ENCODE assay signal across 1 cellular context in the genomic region with DNA sequence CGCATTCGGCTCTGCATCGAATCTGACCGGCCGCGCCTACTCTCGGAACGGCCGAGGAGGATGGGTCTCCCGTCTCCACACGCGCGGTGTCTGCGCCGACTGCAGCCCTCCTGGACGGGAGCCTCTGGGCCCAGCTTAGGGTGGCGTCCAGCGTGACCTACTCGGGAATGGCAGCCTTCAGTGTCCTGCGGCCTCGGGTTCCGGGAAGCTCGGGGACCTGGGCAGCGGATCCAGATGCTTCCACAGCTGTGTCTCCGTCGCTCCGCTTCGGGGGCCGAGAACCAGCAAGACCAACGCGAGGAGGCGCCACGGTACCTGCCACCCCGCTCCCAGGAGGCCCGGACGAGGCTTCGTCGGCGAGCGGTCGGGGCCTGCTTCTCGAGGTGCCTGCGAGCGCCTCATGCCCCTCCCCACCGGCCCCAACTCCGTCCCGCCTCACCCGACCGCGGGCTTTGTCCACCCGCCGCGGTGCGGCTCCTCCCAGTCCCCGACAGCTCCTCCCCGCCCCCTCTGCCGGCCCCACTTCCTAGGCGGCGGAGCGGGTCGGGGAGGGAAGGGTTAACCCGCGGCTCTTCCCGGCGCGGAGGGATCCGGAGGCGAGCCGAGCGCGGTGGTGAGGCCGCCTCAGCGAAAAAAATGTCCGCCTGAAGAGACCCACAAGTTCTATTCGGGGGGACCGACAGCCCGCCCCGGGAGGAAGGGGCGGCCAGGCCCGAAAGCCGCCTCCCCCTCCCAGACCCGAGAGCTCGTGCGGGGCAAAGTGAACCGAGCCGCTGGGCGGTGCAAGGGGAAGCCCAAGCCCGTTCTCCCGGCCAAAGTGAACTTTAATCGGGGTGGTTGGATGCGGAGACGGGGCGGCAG.
TF ChIP-seq lines count a peak whose summit lies in the region.

TCF12 (plus strand) TSS at position 599 of the 861 bp plus-strand sequence. CDS start 1,270 bp downstream, outside the sequence.

TF ChIP-seq in IMR-90, 13 proteins besides CTCF, POLR2A, EP300 and RAD21 (continued from another document):
- TF ChIP-seq USF2 (IDR thresholded peaks at IDR 0.05; ENCODE audit: low read depth, low read length): no peak
- no peak for TF ChIP-seq CEBPB (IDR thresholded peaks at IDR 0.05; ENCODE audit: low read depth, low read length)
- TF ChIP-seq MAFK (IDR thresholded peaks at IDR 0.05; ENCODE audit: low read depth, low read length): no peak; the same call in 1 of the 2 replicates
- TF ChIP-seq RFX5 (IDR thresholded peaks at IDR 0.05; ENCODE audit: low read depth, low read length): no peak
- peak; percentile 34; the same call in 1 of the 2 replicates for TF ChIP-seq BHLHE40 (IDR thresholded peaks at IDR 0.05; ENCODE audit: low read depth, low read length)
- 0 out of 2 replicates have a peak, but pooled peaks have one; percentile 9 for TF ChIP-seq MXI1 (IDR thresholded peaks at IDR 0.05; ENCODE audit: borderline replicate concordance, low read depth, low read length)
- peak; percentile 52; the same call in 1 of the 2 replicates for TF ChIP-seq CHD1 (IDR thresholded peaks at IDR 0.05; ENCODE audit: low read depth, low read length)
- TF ChIP-seq MAZ (IDR thresholded peaks at IDR 0.05; ENCODE audit: borderline replicate concordance, low read depth, low read length): peak; percentile 94
- peak; percentile 35; the same call in 1 of the 2 replicates for TF ChIP-seq SMC3 (IDR thresholded peaks at IDR 0.05; ENCODE audit: low read depth, low read length)
- no peak for TF ChIP-seq RCOR1 (IDR thresholded peaks at IDR 0.05; ENCODE audit: insufficient replicate concordance, low read length)
TF ChIP-seq in IMR-90: peak in this region for 5.
